Comparison of ENCODE assay signal across 2 cellular contexts in the genomic region with DNA sequence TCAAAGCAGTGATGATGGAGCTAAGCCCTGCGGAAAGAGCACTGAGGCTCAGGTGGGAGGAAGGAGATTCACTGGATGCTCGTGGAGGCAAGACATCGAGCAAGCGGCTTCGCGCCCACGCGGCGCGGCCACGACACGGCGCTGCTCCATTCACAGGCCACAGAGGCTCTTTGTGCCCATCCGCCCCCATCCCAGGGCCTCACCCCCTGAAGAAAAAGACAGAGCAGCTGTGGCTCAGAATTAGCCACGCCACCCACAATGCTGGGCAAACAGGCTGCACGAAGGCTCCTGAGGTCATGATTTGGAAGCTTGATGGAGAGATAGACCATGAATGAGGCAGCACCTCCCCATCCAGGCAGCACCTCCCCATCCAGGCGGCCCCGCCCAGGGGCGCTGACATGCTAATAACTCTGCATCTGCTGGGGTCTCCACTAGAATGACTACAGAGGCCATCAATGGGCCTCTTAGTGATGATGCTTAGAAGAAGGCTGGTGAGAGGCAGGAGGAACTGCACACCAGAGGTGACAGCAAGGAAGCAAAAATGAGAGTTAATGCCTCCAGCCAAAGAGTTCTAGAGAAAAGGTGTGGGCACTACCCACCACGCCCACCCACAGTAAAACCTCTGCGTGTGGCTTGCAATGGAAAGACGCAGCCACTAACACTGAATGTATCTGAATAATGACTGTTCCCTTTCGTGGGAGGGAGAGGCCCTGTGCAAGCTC.
TF ChIP-seq lines count a peak whose summit lies in the region.

No MANE protein-coding gene starts in this region.

TF ChIP-seq in IMR-90, 13 proteins besides CTCF, POLR2A, EP300 and RAD21 (continued from another document):
- TF ChIP-seq FOS (IDR thresholded peaks at IDR 0.05; ENCODE audit: low read depth, low read length) (no peak), BHLHE40 (IDR thresholded peaks at IDR 0.05; ENCODE audit: low read depth, low read length) (no peak), MAZ (IDR thresholded peaks at IDR 0.05; ENCODE audit: borderline replicate concordance, low read depth, low read length) (no peak), NFE2L2 (IDR thresholded peaks at IDR 0.05; ENCODE audit: low read depth, low read length) (no peak), CEBPB (IDR thresholded peaks at IDR 0.05; ENCODE audit: low read depth, low read length) (no peak)
- TF ChIP-seq, protein P1, sequence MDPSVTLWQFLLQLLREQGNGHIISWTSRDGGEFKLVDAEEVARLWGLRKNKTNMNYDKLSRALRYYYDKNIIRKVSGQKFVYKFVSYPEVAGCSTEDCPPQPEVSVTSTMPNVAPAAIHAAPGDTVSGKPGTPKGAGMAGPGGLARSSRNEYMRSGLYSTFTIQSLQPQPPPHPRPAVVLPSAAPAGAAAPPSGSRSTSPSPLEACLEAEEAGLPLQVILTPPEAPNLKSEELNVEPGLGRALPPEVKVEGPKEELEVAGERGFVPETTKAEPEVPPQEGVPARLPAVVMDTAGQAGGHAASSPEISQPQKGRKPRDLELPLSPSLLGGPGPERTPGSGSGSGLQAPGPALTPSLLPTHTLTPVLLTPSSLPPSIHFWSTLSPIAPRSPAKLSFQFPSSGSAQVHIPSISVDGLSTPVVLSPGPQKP (IDR thresholded peaks at IDR 0.05; ENCODE audit: borderline replicate concordance, low read depth, low read length), result no peak
TF ChIP-seq in IMR-90: peak in this region for 0.

TF ChIP-seq in liver, 16 proteins besides CTCF, POLR2A, EP300 and RAD21 (continued from another document):
- TF ChIP-seq, protein P2, sequence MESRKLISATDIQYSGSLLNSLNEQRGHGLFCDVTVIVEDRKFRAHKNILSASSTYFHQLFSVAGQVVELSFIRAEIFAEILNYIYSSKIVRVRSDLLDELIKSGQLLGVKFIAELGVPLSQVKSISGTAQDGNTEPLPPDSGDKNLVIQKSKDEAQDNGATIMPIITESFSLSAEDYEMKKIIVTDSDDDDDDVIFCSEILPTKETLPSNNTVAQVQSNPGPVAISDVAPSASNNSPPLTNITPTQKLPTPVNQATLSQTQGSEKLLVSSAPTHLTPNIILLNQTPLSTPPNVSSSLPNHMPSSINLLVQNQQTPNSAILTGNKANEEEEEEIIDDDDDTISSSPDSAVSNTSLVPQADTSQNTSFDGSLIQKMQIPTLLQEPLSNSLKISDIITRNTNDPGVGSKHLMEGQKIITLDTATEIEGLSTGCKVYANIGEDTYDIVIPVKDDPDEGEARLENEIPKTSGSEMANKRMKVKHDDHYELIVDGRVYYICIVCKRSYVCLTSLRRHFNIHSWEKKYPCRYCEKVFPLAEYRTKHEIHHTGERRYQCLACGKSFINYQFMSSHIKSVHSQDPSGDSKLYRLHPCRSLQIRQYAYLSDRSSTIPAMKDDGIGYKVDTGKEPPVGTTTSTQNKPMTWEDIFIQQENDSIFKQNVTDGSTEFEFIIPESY (IDR thresholded peaks at IDR 0.05), result no peak
- TF ChIP-seq EGR1 (IDR thresholded peaks at IDR 0.05; ENCODE audit: low read depth in 2 of 2) (no peak), JUND (IDR thresholded peaks at IDR 0.05) (no peak)
- TF ChIP-seq, protein P3, sequence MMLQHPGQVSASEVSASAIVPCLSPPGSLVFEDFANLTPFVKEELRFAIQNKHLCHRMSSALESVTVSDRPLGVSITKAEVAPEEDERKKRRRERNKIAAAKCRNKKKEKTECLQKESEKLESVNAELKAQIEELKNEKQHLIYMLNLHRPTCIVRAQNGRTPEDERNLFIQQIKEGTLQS (IDR thresholded peaks at IDR 0.05), result no peak
